20 cellular contexts compared by ENCODE assay signal in the genomic region with DNA sequence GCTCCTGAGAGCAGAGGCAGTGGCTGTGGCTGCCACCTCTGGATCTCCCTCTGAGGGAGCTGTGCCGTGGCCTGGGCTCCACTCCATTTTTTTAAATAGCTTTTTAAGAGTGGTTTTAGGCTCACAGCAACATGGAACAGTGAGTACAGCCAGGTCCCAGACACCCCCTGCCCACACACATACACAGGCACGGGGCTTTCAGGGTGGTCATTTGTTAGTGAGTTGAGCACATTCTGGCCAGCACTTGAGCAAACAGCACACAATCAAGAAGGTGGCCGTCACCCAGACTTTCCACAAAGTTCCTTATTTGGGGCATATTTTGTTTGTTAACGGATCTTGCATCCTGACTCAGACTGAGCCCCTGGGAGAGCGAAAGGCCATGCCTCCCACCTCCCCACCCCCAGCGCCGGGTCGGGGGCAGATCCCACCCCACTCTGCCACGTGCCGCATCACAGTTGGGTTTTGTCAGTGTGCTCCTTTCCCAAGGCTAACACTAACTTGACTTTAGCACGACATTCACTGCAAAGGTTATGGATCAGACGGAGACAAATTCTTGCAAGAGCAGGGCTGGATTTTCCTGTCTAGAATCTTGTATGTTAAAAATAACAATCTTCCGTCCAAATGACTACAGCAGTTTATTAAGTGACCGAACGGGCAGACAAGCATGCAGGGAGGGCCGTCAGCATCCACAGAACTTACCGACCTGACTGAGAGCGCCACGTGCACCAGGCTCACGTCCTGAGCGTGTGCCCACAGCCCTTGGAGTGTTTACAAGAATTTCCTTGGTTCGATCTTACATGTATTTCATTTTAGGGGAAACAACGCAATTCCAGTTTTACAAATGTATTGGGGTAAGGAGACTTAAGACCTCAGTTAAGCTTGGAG.
A peak's percentile ranks its signal among the peaks of the same experiment; 100 is the strongest.
DNase-seq lines count a peak whose midpoint lies in the region; ATAC-seq, FAIRE-seq and TF ChIP-seq lines count a peak whose summit lies in the region.
"Had no signal": no experiment of that assay in that cellular context is flagged by ENCODE, and none has a peak within 500 bp of the region (broad histone marks: within the 10 kb centered on the region; RNA-seq: fewer than 3 reads in every experiment).

No MANE protein-coding gene starts in this region.

- no peak for FAIRE-seq in kidney (lab: Jason Lieb, UNC)
- FAIRE-seq in RCC 7860 (lab: Jason Lieb, UNC), result no peak
- FAIRE-seq: GM19239 had no signal

- H3K36me3 Mint-ChIP-seq in osteocyte (ENCODE audit: unreplicated experiment), result peaks cover 20% of the 10 kb centered on the region
- no peaks in the 10 kb centered on the region for H3K36me3 Mint-ChIP-seq in CD4-positive, alpha-beta memory T cell
- H3K36me3 Mint-ChIP-seq: CD14-positive monocyte had no signal

- intact Hi-C loops in ascending aorta (cut with DNase I) (loop anchor here (10.0 kb wide), 1 partner anchor 488 kb away; a partner anchor contains a TSS), kidney (cut with DNase I) (no loop called here), tibial artery (cut with DNase I; ENCODE audit: low total_unique reads) (loop anchor here (10.0 kb wide), 1 partner anchor 488 kb away; a partner anchor contains a TSS), heart right ventricle (cut with DNase I) (no loop called here)
- intact Hi-C loops in CD4-positive, alpha-beta memory T cell (cut with micrococcal nuclease), result no loop called here

- DNase-seq in ascending aorta (ENCODE audit: low spot score in 2 of 2) (peak; percentile 71), kidney (peak; percentile 87), osteocyte (ENCODE audit: extremely low spot score, unreplicated experiment) (no peak), tibial artery (peak; percentile 67 to 82), RCC 7860 (ENCODE audit: low spot score) (no peak), heart right ventricle (no peak)
- DNase-seq in CD4-positive, alpha-beta memory T cell, result no peak
- DNase-seq: COR-L47, DMS53, IMR-90, Karpas-422, MG63, NCI-H1092 treated with DMSO at 0.1 percent for 48 hours, NCI-H2081 treated with DMSO at 0.1 percent for 48 hours, NCI-H524, Right ventricle myocardium superior had no signal

- H3K4me3 ChIP-seq in ascending aorta (peak overlapping the region in 1 of 2 donors; percentile 35), kidney (ENCODE audit: low read length in 2 of 2) (no peak overlapping the region), tibial artery (peak overlapping the region; percentile 6 to 24), heart right ventricle (no peak overlapping the region)
- H3K4me3 ChIP-seq in CD4-positive, alpha-beta memory T cell (ENCODE audit: low read length in 2 of 2), result no peak overlapping the region
- H3K4me3 ChIP-seq: MG63 had no signal

- no peaks in the 10 kb centered on the region for H3K36me3 ChIP-seq in ascending aorta
- H3K36me3 ChIP-seq in kidney (ENCODE audit: control insufficient read depth in 1 of 2, insufficient read depth in 2 of 2, low read length in 2 of 2), result peaks cover 0 to 4% of the 10 kb centered on the region in 2 donors
- H3K36me3 ChIP-seq in tibial artery, result peaks cover 0 to 15% (median 0%) of the 10 kb centered on the region in 3 donors
- H3K36me3 ChIP-seq in CD4-positive, alpha-beta memory T cell (ENCODE audit: insufficient read depth, low read length), result no peaks in the 10 kb centered on the region
- peaks cover 0 to 27% (median 0%) of the 10 kb centered on the region in 9 donors for H3K36me3 ChIP-seq in heart right ventricle
- H3K36me3 ChIP-seq: MG63 had no signal

- no peaks in the 10 kb centered on the region for H3K27me3 Mint-ChIP-seq in osteocyte (ENCODE audit: unreplicated experiment)
- H3K27me3 Mint-ChIP-seq in CD4-positive, alpha-beta memory T cell, result no peaks in the 10 kb centered on the region

- 79 to 89% methylated on average over 23 of the region's 23 CpGs for WGBS in heart right ventricle, 2 donors

- TF ChIP-seq CTCF in ascending aorta (IDR thresholded peaks at IDR 0.05) (no peak), kidney (IDR thresholded peaks at IDR 0.05; ENCODE audit: borderline replicate concordance, extremely low read depth, insufficient read depth) (no peak), osteocyte (IDR thresholded peaks at IDR 0.05) (no peak), tibial artery (IDR thresholded peaks at IDR 0.05) (no peak), heart right ventricle (IDR thresholded peaks at IDR 0.05) (no peak)

- no peak overlapping the region for H3K9ac ChIP-seq in kidney (ENCODE audit: low read length in 2 of 2)

- peak overlapping the region; percentile 58 for H3K27ac Mint-ChIP-seq in osteocyte (ENCODE audit: unreplicated experiment)
- H3K27ac Mint-ChIP-seq in CD4-positive, alpha-beta memory T cell, result no peak overlapping the region
- H3K27ac Mint-ChIP-seq: CD14-positive monocyte had no signal

- CTCF ChIA-PET in CD4-positive, alpha-beta memory T cell (lab: Charles Lee; ENCODE audit: partially characterized antibody), result no interaction called here

- H3K9me3 Mint-ChIP-seq in osteocyte (ENCODE audit: unreplicated experiment), result no peaks in the 10 kb centered on the region
- peaks cover 0 to 12% (median 2%) of the 10 kb centered on the region in 8 donors for H3K9me3 Mint-ChIP-seq in CD4-positive, alpha-beta memory T cell

- H3K9me3 ChIP-seq in ascending aorta (no peaks in the 10 kb centered on the region), kidney (ENCODE audit: control insufficient read depth in 1 of 2, low read length in 2 of 2) (no peaks in the 10 kb centered on the region), tibial artery (no peaks in the 10 kb centered on the region), heart right ventricle (no peaks in the 10 kb centered on the region)
- no peaks in the 10 kb centered on the region for H3K9me3 ChIP-seq in CD4-positive, alpha-beta memory T cell (ENCODE audit: control insufficient read depth in 1 of 2, low read length in 2 of 2)
- H3K9me3 ChIP-seq: MG63 had no signal

- H3K4me1 Mint-ChIP-seq in osteocyte (ENCODE audit: unreplicated experiment), result peaks cover 12% of the 10 kb centered on the region
- H3K4me1 Mint-ChIP-seq in CD4-positive, alpha-beta memory T cell, result no peaks in the 10 kb centered on the region

- no peak overlapping the region for H3K4me3 Mint-ChIP-seq in osteocyte (ENCODE audit: unreplicated experiment)
- H3K4me3 Mint-ChIP-seq in CD4-positive, alpha-beta memory T cell, result no peak overlapping the region
- H3K4me3 Mint-ChIP-seq: CD14-positive monocyte had no signal

- peaks cover 0 to 19% of the 10 kb centered on the region in 2 donors for H3K4me1 ChIP-seq in ascending aorta
- no peaks in the 10 kb centered on the region for H3K4me1 ChIP-seq in kidney (ENCODE audit: control insufficient read depth in 1 of 2, insufficient read depth in 1 of 2, low read depth in 1 of 2, low read length in 2 of 2)
- peaks cover 0 to 30% (median 24%) of the 10 kb centered on the region in 4 donors for H3K4me1 ChIP-seq in tibial artery
- H3K4me1 ChIP-seq in CD4-positive, alpha-beta memory T cell (ENCODE audit: insufficient read depth, low read length), result no peaks in the 10 kb centered on the region
- no peaks in the 10 kb centered on the region for H3K4me1 ChIP-seq in heart right ventricle

- POLR2A ChIA-PET in CD4-positive, alpha-beta memory T cell (lab: Charles Lee; ENCODE audit: partially characterized antibody), result no interaction called here

- ATAC-seq in HG03095 (IDR thresholded peaks at IDR 0.05; ENCODE audit: unreplicated experiment) (no peak), heart right ventricle (no peak)
- ATAC-seq: Panc1 had no signal

- H3K27me3 ChIP-seq in ascending aorta (no peaks in the 10 kb centered on the region), tibial artery (no peaks in the 10 kb centered on the region), heart right ventricle (no peaks in the 10 kb centered on the region)
- no peaks in the 10 kb centered on the region for H3K27me3 ChIP-seq in CD4-positive, alpha-beta memory T cell (ENCODE audit: insufficient read depth, low read length)
- H3K27me3 ChIP-seq: MG63 had no signal

- peak overlapping the region; percentile 73 to 91 for H3K27ac ChIP-seq in ascending aorta
- H3K27ac ChIP-seq in kidney (ENCODE audit: low read depth in 2 of 2, low read length in 2 of 2), result peak overlapping the region in 1 of 2 donors; percentile 78
- peak overlapping the region; percentile 82 to 85 for H3K27ac ChIP-seq in tibial artery
- no peak overlapping the region for H3K27ac ChIP-seq in CD4-positive, alpha-beta memory T cell (ENCODE audit: low read depth, low read length)
- no peak overlapping the region for H3K27ac ChIP-seq in heart right ventricle

Comparison
In these comparisons a context has a peak if more than half of its experiments do, and no peak if none do; other contexts are left out.
1. DNase-seq: peak in ascending aorta (2 of 2), kidney (single experiment) and tibial artery (2 of 2); none in osteocyte (single experiment), RCC 7860 (single experiment), CD4-positive, alpha-beta memory T cell (0 of 5) and heart right ventricle (0 of 2).
2. H3K27ac ChIP-seq: peak in ascending aorta (2 of 2) and tibial artery (2 of 2); none in CD4-positive, alpha-beta memory T cell (single experiment) and heart right ventricle (0 of 10).
3. H3K4me3 ChIP-seq: peak in tibial artery (2 of 2); none in kidney (0 of 2), CD4-positive, alpha-beta memory T cell (0 of 2) and heart right ventricle (0 of 10).
4. intact Hi-C loops: an anchor here in ascending aorta (10.0 kb wide) and tibial artery (10.0 kb wide); none called in kidney, CD4-positive, alpha-beta memory T cell and heart right ventricle.